ENCODE assay signal across 27 cellular contexts in genomic region chr5:14695152-14695551, GRCh38.
"Had no signal": no experiment of that assay in that cellular context is flagged by ENCODE, and none has a peak within 500 bp of the region (broad histone marks: within the 10 kb centered on the region; RNA-seq: fewer than 3 reads in every experiment).

No MANE protein-coding gene starts in this region.

- H3K27ac Mint-ChIP-seq: mesothelial cell of epicardium; nephron progenitor cell; progenitor cell of endocrine pancreas; stimulated activated memory B cell treated with anti-CD40 and anti-IgM and Interleukin-4, amounts not matched to agents 10 μg/mL and 1 μg/mL and 100 μg/mL, for 72 hours; stimulated activated naive CD8-positive, alpha-beta T cell treated with anti-CD3 and anti-CD28 coated beads, Interleukin-15, amount 100 ng/mL, for 72 hours; type B pancreatic cell had no signal

- H3K9me3 Mint-ChIP-seq: immature natural killer cell; natural killer cell; nephron progenitor cell; stimulated activated memory B cell treated with anti-CD40 and anti-IgM and Interleukin-4, amounts not matched to agents 10 μg/mL and 1 μg/mL and 100 μg/mL, for 72 hours; stimulated activated naive CD8-positive, alpha-beta T cell treated with anti-CD3 and anti-CD28 coated beads, Interleukin-15, amount 100 ng/mL, for 72 hours; type B pancreatic cell had no signal

- DNase-seq: immature natural killer cell; kidney; left colon; left lung; lower lobe of right lung; mammary epithelial cell; mesenchymal stem cell; naive B cell; natural killer cell; nephron progenitor cell; ovary; right lobe of liver; stimulated activated CD4-positive, alpha-beta T cell treated with anti-CD3 and anti-CD28 coated beads, Interleukin-1b, Interleukin-23, amount 100 ng/mL, for 48 hours; stimulated activated CD4-positive, alpha-beta T cell treated with anti-CD3 and anti-CD28 coated beads, Interleukin-2, amount 100 ng/mL, for 48 hours; stimulated activated CD4-positive, alpha-beta T cell treated with anti-CD3 and anti-CD28 coated beads, Interleukin-4, amount 100 ng/mL, for 4 hours; stimulated activated CD8-positive, alpha-beta memory T cell treated with anti-CD3 and anti-CD28 coated beads, Interleukin-4, amount 100 ng/mL, for 48 hours; stimulated activated naive CD4-positive, alpha-beta T cell treated with Interleukin-2 at 50 U/mL for 16 hours; stimulated activated naive CD8-positive, alpha-beta T cell treated with anti-CD3 and anti-CD28 coated beads, Interleukin-15, amount 100 ng/mL, for 72 hours; substantia nigra; uterus had no signal

- H3K9me3 ChIP-seq: right lobe of liver, uterus had no signal

- H3K27me3 ChIP-seq: left lung, ovary, right atrium auricular region, right lobe of liver, tibial nerve, uterus had no signal

- H3K4me3 ChIP-seq: left lung, lower lobe of right lung, ovary, right atrium auricular region, right lobe of liver, smooth muscle cell, tibial nerve, uterus had no signal

- H3K4me1 Mint-ChIP-seq: mesothelial cell of epicardium, nephron progenitor cell had no signal

- H3K27me3 Mint-ChIP-seq: naive B cell; progenitor cell of endocrine pancreas; stimulated activated memory B cell treated with anti-CD40 and anti-IgM and Interleukin-4, amounts not matched to agents 10 μg/mL and 1 μg/mL and 100 μg/mL, for 72 hours; stimulated activated naive CD8-positive, alpha-beta T cell treated with anti-CD3 and anti-CD28 coated beads, Interleukin-15, amount 100 ng/mL, for 72 hours; type B pancreatic cell had no signal

- H3K36me3 ChIP-seq: ovary, uterus had no signal

- H3K27ac ChIP-seq: left lung, lower lobe of right lung, ovary, right atrium auricular region, right lobe of liver, tibial nerve, uterus had no signal

- ATAC-seq: left colon; left lung; lower lobe of right lung; natural killer cell; right lobe of liver; stimulated activated memory B cell treated with anti-CD40 and anti-IgM and Interleukin-4, amounts not matched to agents 10 μg/mL and 1 μg/mL and 100 μg/mL, for 72 hours; stimulated activated naive CD8-positive, alpha-beta T cell treated with anti-CD3 and anti-CD28 coated beads, Interleukin-15, amount 100 ng/mL, for 72 hours had no signal

- H3K4me3 Mint-ChIP-seq: immature natural killer cell; mesothelial cell of epicardium; naive B cell; natural killer cell; nephron progenitor cell; stimulated activated memory B cell treated with anti-CD40 and anti-IgM and Interleukin-4, amounts not matched to agents 10 μg/mL and 1 μg/mL and 100 μg/mL, for 72 hours; stimulated activated naive CD8-positive, alpha-beta T cell treated with anti-CD3 and anti-CD28 coated beads, Interleukin-15, amount 100 ng/mL, for 72 hours; type B pancreatic cell had no signal

- H3K4me2 ChIP-seq: smooth muscle cell had no signal

- H3K4me1 ChIP-seq: left lung, lower lobe of right lung, uterus had no signal
